14 cellular contexts compared by ENCODE assay signal in the genomic region with DNA sequence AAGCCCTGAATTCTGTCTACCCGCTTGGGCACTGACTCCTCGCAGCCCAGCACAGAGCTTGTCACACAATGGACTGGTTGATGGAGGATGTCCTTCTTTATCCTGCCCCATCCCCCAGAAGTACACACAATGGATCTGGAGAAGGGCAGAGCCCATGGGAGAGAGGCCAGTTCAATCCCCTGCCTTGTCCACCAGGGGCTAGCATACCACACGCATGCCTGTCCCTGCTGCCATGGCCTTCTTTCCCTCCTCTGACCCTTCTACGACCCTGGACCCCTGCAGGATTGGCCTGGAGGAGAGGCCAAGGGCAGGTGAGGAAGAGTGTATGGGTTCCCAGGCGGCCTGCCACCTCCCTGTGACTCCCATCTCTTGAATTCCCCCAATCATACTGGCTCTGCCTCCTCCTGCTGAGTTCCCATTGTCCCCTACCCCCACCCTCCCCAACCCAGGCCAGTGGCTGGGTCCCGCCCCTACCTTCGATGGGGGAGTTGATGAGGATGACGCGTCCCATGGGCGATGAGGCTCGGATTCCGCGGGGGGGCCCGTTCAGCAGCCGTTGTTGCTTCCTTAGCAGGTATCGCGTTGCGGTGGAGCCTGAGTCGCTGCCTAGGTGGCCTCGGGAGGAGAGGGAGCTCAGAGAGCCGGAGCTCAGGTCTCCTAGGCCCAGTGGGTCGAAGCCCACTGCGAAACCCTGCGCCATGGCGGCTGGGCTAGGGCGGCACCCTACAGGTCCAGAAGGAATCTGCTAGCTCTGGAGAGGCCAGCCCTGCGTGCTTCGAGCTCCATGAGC. TPM values are rescaled to one million over a fixed set of nuclear protein-coding genes. Genes with fewer than 3 reads are reported as not detected.
A peak's percentile ranks its signal among the peaks of the same experiment; 100 is the strongest.
DNase-seq lines count a peak whose midpoint lies in the region; ATAC-seq, FAIRE-seq and TF ChIP-seq lines count a peak whose summit lies in the region.
"Had no signal": no experiment of that assay in that cellular context is flagged by ENCODE, and none has a peak within 500 bp of the region (broad histone marks: within the 10 kb centered on the region; RNA-seq: fewer than 3 reads in every experiment).

No MANE protein-coding gene starts in this region.

- TF ChIP-seq EP300 in HepG2 (IDR thresholded peaks at IDR 0.05; ENCODE audit: low read depth in 2 of 2, low read length in 2 of 2) (no peak), HepG2 (CRISPR knock-in tag; IDR thresholded peaks at IDR 0.05; ENCODE audit: borderline replicate concordance) (no peak)

- POLR2A ChIA-PET in HepG2 (lab: Yijun Ruan, JAX): interaction anchor here (0.8 to 4.6 kb wide), 9 partner anchors 11 to 60 kb away, joined by 3 to 51 read pairs (median 4); partner anchors contain the start of genes KAZALD1 and MRPL43

- CTCF ChIA-PET in HepG2 (lab: Yijun Ruan, JAX; ENCODE audit: low intra/inter-chr PET ratio, low total read pairs): no interaction called here

- peaks cover 6% of the 10 kb centered on the region for H3K36me3 Mint-ChIP-seq in glutamatergic neuron (ENCODE audit: unreplicated experiment)
- H3K36me3 Mint-ChIP-seq in immature natural killer cell: no peaks in the 10 kb centered on the region

- 66% methylated on average over 17 of the region's 28 CpGs for WGBS in HepG2 (ENCODE audit: low lambda C conversion rate)
- WGBS in right lobe of liver (ENCODE audit: insufficient coverage, low coverage, low lambda C conversion rate, missing lambda C conversion rate): 49% methylated on average over 5 of the region's 28 CpGs
- WGBS in testis, 2 donors: 56 to 61% methylated on average over 5 to 28 of the region's 28 CpGs

- H3K27ac ChIP-seq in HepG2 (ENCODE audit: extremely low read length, insufficient read depth, low read length) (no peak overlapping the region), right lobe of liver (no peak overlapping the region), VCaP (no peak overlapping the region; the same call in 1 of the 2 replicates), testis (no peak overlapping the region)
- H3K27ac ChIP-seq: body of pancreas had no signal

- H3K27me3 ChIP-seq in HepG2 (ENCODE audit: control insufficient read depth in 1 of 2, insufficient read depth in 2 of 2, low read length in 2 of 2) (no peaks in the 10 kb centered on the region; a peak in 1 of 5 replicates), right lobe of liver (no peaks in the 10 kb centered on the region), testis (no peaks in the 10 kb centered on the region)
- H3K27me3 ChIP-seq: body of pancreas had no signal

- peaks cover 5% of the 10 kb centered on the region for H3K9me3 Mint-ChIP-seq in glutamatergic neuron (ENCODE audit: unreplicated experiment)
- H3K9me3 Mint-ChIP-seq in immature natural killer cell: no peaks in the 10 kb centered on the region

- TF ChIP-seq CTCF in HepG2 (CRISPR knock-in tag; IDR thresholded peaks at IDR 0.05) (peak; percentile 28; the same call in 1 of the 2 replicates), right lobe of liver (IDR thresholded peaks at IDR 0.05) (peak in 1 of 4 donors; percentile 2), VCaP (conservative IDR thresholded peaks at IDR 0.05) (0 out of 2 replicates have a peak, but pooled peaks have one; percentile 7), glutamatergic neuron (IDR thresholded peaks at IDR 0.05; ENCODE audit: partially characterized antibody, unreplicated experiment) (peak; percentile 38), testis (IDR thresholded peaks at IDR 0.05) (no peak)

- H4K20me1 ChIP-seq in HepG2 (ENCODE audit: insufficient read depth, low read length): no peaks in the 10 kb centered on the region

- peak overlapping the region; percentile 81 for H3K27ac Mint-ChIP-seq in glutamatergic neuron (ENCODE audit: unreplicated experiment)
- peak overlapping the region in 1 of 6 donors; percentile 11 for H3K27ac Mint-ChIP-seq in immature natural killer cell
- H3K27ac Mint-ChIP-seq: activated CD4-positive, alpha-beta T cell treated with anti-CD3 and anti-CD28 coated beads for 36 hours had no signal

- in situ Hi-C loops in HepG2 (cut with HindIII; ENCODE audit: extremely low pct_ligation_motif_present, low pct_unique_long_range_greater_than_20kb): loop anchor here (5.0 kb wide), 1 partner anchor 38 kb away; no protein-coding TSS in a partner anchor

- H3K79me2 ChIP-seq in HepG2 (ENCODE audit: insufficient read depth, low read length): no peaks in the 10 kb centered on the region

- H3K4me3 Mint-ChIP-seq in glutamatergic neuron (ENCODE audit: unreplicated experiment) (peak overlapping the region; percentile 69), immature natural killer cell (peak overlapping the region in 1 of 5 donors; percentile 30)
- H3K4me3 Mint-ChIP-seq: activated CD4-positive, alpha-beta T cell treated with anti-CD3 and anti-CD28 coated beads for 36 hours had no signal

- H3K9me3 ChIP-seq in HepG2 (ENCODE audit: low read length): no peaks in the 10 kb centered on the region
- no peaks in the 10 kb centered on the region for H3K9me3 ChIP-seq in right lobe of liver
- no peaks in the 10 kb centered on the region for H3K9me3 ChIP-seq in testis
- H3K9me3 ChIP-seq: body of pancreas had no signal

- H3K27me3 Mint-ChIP-seq in glutamatergic neuron (ENCODE audit: unreplicated experiment) (peaks cover 17% of the 10 kb centered on the region), immature natural killer cell (ENCODE audit: low read depth in 3 of 3) (peaks cover 3 to 14% (median 4%) of the 10 kb centered on the region in 3 donors)
- H3K27me3 Mint-ChIP-seq: activated CD4-positive, alpha-beta T cell treated with anti-CD3 and anti-CD28 coated beads for 36 hours had no signal

- no TSS peak for BruUV-seq in HepG2 (replicated peaks; lab: Mats Ljungman, UMichigan)

- TF ChIP-seq RAD21 in HepG2 (CRISPR knock-in tag; IDR thresholded peaks at IDR 0.05): no peak

- peaks cover 38% of the 10 kb centered on the region for H3K4me1 Mint-ChIP-seq in glutamatergic neuron (ENCODE audit: low read depth, unreplicated experiment)
- H3K4me1 Mint-ChIP-seq in immature natural killer cell: peaks cover 22 to 28% of the 10 kb centered on the region in 2 donors

- no peak overlapping the region for H2AFZ ChIP-seq in HepG2 (ENCODE audit: low read length)

- H3K4me3 ChIP-seq in HepG2 (replicated peaks in 1 of 3; ENCODE audit: insufficient read depth in 1 of 3, low read depth in 2 of 3, low read length in 3 of 3): peak overlapping the region in 1 of 3 experiments; percentile 6; a peak in 1 of 6 replicates
- H3K4me3 ChIP-seq in right lobe of liver: no peak overlapping the region
- H3K4me3 ChIP-seq in testis: no peak overlapping the region
- H3K4me3 ChIP-seq: body of pancreas had no signal

- no peak for TF ChIP-seq POLR2A in HepG2 (IDR thresholded peaks at IDR 0.05; ENCODE audit: insufficient read depth in 1 of 2, low read depth in 2 of 2, low read length in 2 of 2)
- TF ChIP-seq POLR2A in right lobe of liver (IDR thresholded peaks at IDR 0.05): no peak
- TF ChIP-seq POLR2A in testis (IDR thresholded peaks at IDR 0.05): no peak

- no peak overlapping the region for H3K9ac ChIP-seq in HepG2 (ENCODE audit: insufficient read depth, low read depth, low read length)

- intact Hi-C loops in HepG2 (cut with micrococcal nuclease; ENCODE audit: unreplicated experiment): loop anchor here (5.0 kb wide), 1 partner anchor 38 kb away; no protein-coding TSS in a partner anchor
- intact Hi-C loops in right lobe of liver (cut with DNase I): no loop called here
- intact Hi-C loops in testis (cut with DNase I; ENCODE audit: low total_unique reads): no loop called here

- peak overlapping the region; percentile 96 for H3K4me2 ChIP-seq in HepG2 (ENCODE audit: low read depth, low read length)

- FAIRE-seq in HepG2 (lab: Jason Lieb, UNC): no peak

- H3K4me1 ChIP-seq in HepG2 (ENCODE audit: insufficient read depth, low read length): peaks cover 55% of the 10 kb centered on the region
- H3K4me1 ChIP-seq in right lobe of liver: peaks cover 0 to 12% (median 0%) of the 10 kb centered on the region in 4 donors
- H3K4me1 ChIP-seq in testis: peaks cover 11% of the 10 kb centered on the region

- no peak for DNase-seq in HepG2 (ENCODE audit: low spot score)
- no peak for DNase-seq in right lobe of liver
- peak; percentile 41 for DNase-seq in glutamatergic neuron
- DNase-seq in testis: no peak
- DNase-seq in immature natural killer cell: no peak
- no peak for DNase-seq in SIG-M5 treated with dmso at 0.1 percent for 504 hours (lab: John Stamatoyannopoulos, UW; ENCODE audit: unreplicated experiment)
- DNase-seq: activated CD4-positive, alpha-beta T cell treated with anti-CD3 and anti-CD28 coated beads for 36 hours; body of pancreas; NCI-H1105 treated with DMSO at 0.1 percent for 48 hours; NCI-H774; stimulated activated CD8-positive, alpha-beta memory T cell treated with anti-CD3 and anti-CD28 coated beads, Interleukin-4, amount 100 ng/mL, for 48 hours had no signal

- ATAC-seq in HepG2 (peak; percentile 43), right lobe of liver (no peak), HG03342 (IDR thresholded peaks at IDR 0.05; ENCODE audit: unreplicated experiment) (no peak)
- ATAC-seq: activated CD4-positive, alpha-beta T cell treated with anti-CD3 and anti-CD28 coated beads for 36 hours; body of pancreas; left lobe of liver had no signal

- H3K36me3 ChIP-seq in HepG2 (replicated peaks in 1 of 2; ENCODE audit: control insufficient read depth in 1 of 2, insufficient read depth in 2 of 2, low read length in 2 of 2): no peaks in the 10 kb centered on the region
- no peaks in the 10 kb centered on the region for H3K36me3 ChIP-seq in right lobe of liver
- H3K36me3 ChIP-seq in testis (ENCODE audit: low read depth, missing control alignments): no peaks in the 10 kb centered on the region

RNA-seq across cellular contexts. Expression of gene PDZD7, which starts 1.2 kb away (rescaled TPM):
- 0.60 and 0.73 TPM in 2 replicates for total RNA-seq in HepG2 (2016; rRNA removed; fragmentation: Illumina TruSeq; extraction: Trizol)
- total RNA-seq in HepG2 (2016; cell fraction: cytosol; rRNA removed; fragmentation: Illumina TruSeq; extraction: Trizol; ENCODE audit: low read depth): 0.51 and 0.62 TPM in 2 replicates
- 0.42 and 1.1 TPM in 2 replicates for total RNA-seq in HepG2 (2016; cell fraction: insoluble cytoplasmic fraction; rRNA removed; fragmentation: Illumina TruSeq; extraction: Trizol)
- total RNA-seq in HepG2 (2016; cell fraction: membrane; rRNA removed; fragmentation: Illumina TruSeq; extraction: Trizol): 0.40 and 0.65 TPM in 2 replicates
- total RNA-seq in HepG2 (2016; cell fraction: nucleus; rRNA removed; fragmentation: Illumina TruSeq; extraction: Trizol): 1.1 and 1.3 TPM in 2 replicates
- 0.58 and 0.78 TPM in 2 replicates for polyA plus RNA-seq in HepG2 (2011; rRNA removed)
- polyA plus RNA-seq in HepG2 (2011; cell fraction: cytosol; rRNA removed): 0.42 TPM in 2 replicates
- polyA plus RNA-seq in HepG2 (2011; cell fraction: nucleus; rRNA removed): 3.9 and 4.2 TPM in 2 replicates
- polyA plus RNA-seq in HepG2 (2012): 1.4 and 1.9 TPM in 2 replicates
- polyA plus RNA-seq in HepG2 (2016; cell fraction: cytosol; fragmentation: Illumina TruSeq; extraction: Trizol; ENCODE audit: low read depth): 0.14 and 0.16 TPM in 2 replicates
- polyA plus RNA-seq in HepG2 (2016; cell fraction: insoluble cytoplasmic fraction; fragmentation: Illumina TruSeq; extraction: Trizol; ENCODE audit: low read depth): 0.49 and 0.68 TPM in 2 replicates
- 0.29 and 0.30 TPM in 2 replicates for polyA plus RNA-seq in HepG2 (2016; cell fraction: membrane; fragmentation: Illumina TruSeq; extraction: Trizol; ENCODE audit: low read depth)
- polyA plus RNA-seq in HepG2 (2016; cell fraction: nucleus; fragmentation: Illumina TruSeq; extraction: Trizol; ENCODE audit: insufficient read depth, low read depth): 1.2 and 1.4 TPM in 2 replicates
- 1.4 and 3.3 TPM in 2 replicates for polyA minus RNA-seq in HepG2 (2011; rRNA and poly(A)+ RNA removed; ENCODE audit: low replicate concordance)
- 0.49 TPM in 1 of 2 replicates, not detected in the other for polyA minus RNA-seq in HepG2 (2011; cell fraction: cytosol; rRNA and poly(A)+ RNA removed)
- polyA minus RNA-seq in HepG2 (2011; cell fraction: nucleus; rRNA and poly(A)+ RNA removed): 1.2 and 1.3 TPM in 2 replicates
- under 1 TPM in 5 of 6 experiments, not detected in 1; 0.15 to 0.50 (median 0.20) TPM for total RNA-seq in right lobe of liver
- total RNA-seq in glutamatergic neuron (ENCODE audit: unreplicated experiment): 1.5 TPM
- total RNA-seq in testis: 1 to 10 TPM; 2.2 to 3.5 TPM
- polyA plus RNA-seq in testis (ENCODE audit: insufficient read depth, low read depth, low replicate concordance): 1.6 TPM
- polyA plus RNA-seq in immature natural killer cell: 1 to 10 TPM in 1 of 3 donors, under 1 TPM in 1, not detected in 1; 0.28 to 1.1 TPM

RNA-seq across cellular contexts. Expression of gene SFXN3, which starts 1.3 kb away (rescaled TPM):
- total RNA-seq in HepG2 (2016; rRNA removed; fragmentation: Illumina TruSeq; extraction: Trizol) (11.9 and 16.8 TPM in 2 replicates), right lobe of liver (10 to 100 TPM in 2 of 6 experiments, 1 to 10 TPM in 4; 4.0 to 17.0 (median 7.6) TPM), glutamatergic neuron (ENCODE audit: unreplicated experiment) (5.2 TPM), testis (100 to 1,000 TPM in 1 of 2 donors, 10 to 100 TPM in 1; 70.7 to 125 TPM)
- total RNA-seq in HepG2 (2016; cell fraction: cytosol; rRNA removed; fragmentation: Illumina TruSeq; extraction: Trizol; ENCODE audit: low read depth): 2.4 and 4.1 TPM in 2 replicates
- 10.6 and 15.0 TPM in 2 replicates for total RNA-seq in HepG2 (2016; cell fraction: insoluble cytoplasmic fraction; rRNA removed; fragmentation: Illumina TruSeq; extraction: Trizol)
- total RNA-seq in HepG2 (2016; cell fraction: membrane; rRNA removed; fragmentation: Illumina TruSeq; extraction: Trizol): 9.3 and 10.0 TPM in 2 replicates
- total RNA-seq in HepG2 (2016; cell fraction: nucleus; rRNA removed; fragmentation: Illumina TruSeq; extraction: Trizol): 18.9 and 21.6 TPM in 2 replicates
- polyA plus RNA-seq in HepG2 (2011; rRNA removed) (71.5 and 86.1 TPM in 2 replicates), testis (ENCODE audit: insufficient read depth, low read depth, low replicate concordance) (38.5 TPM), immature natural killer cell (10 to 100 TPM; 18.2 to 23.0 (median 22.0) TPM)
- polyA plus RNA-seq in HepG2 (2011; cell fraction: cytosol; rRNA removed): 38.5 and 39.6 TPM in 2 replicates
- polyA plus RNA-seq in HepG2 (2011; cell fraction: nucleus; rRNA removed): 337 and 354 TPM in 2 replicates
- polyA plus RNA-seq in HepG2 (2012): 24.0 and 38.4 TPM in 2 replicates
- polyA plus RNA-seq in HepG2 (2016; cell fraction: cytosol; fragmentation: Illumina TruSeq; extraction: Trizol; ENCODE audit: low read depth): 3.0 and 4.5 TPM in 2 replicates
- polyA plus RNA-seq in HepG2 (2016; cell fraction: insoluble cytoplasmic fraction; fragmentation: Illumina TruSeq; extraction: Trizol; ENCODE audit: low read depth): 14.7 and 15.8 TPM in 2 replicates
- 9.2 and 10.1 TPM in 2 replicates for polyA plus RNA-seq in HepG2 (2016; cell fraction: membrane; fragmentation: Illumina TruSeq; extraction: Trizol; ENCODE audit: low read depth)
- 49.5 and 57.7 TPM in 2 replicates for polyA plus RNA-seq in HepG2 (2016; cell fraction: nucleus; fragmentation: Illumina TruSeq; extraction: Trizol; ENCODE audit: insufficient read depth, low read depth)
- 78.6 and 219 TPM in 2 replicates for polyA minus RNA-seq in HepG2 (2011; rRNA and poly(A)+ RNA removed; ENCODE audit: low replicate concordance)
- polyA minus RNA-seq in HepG2 (2011; cell fraction: cytosol; rRNA and poly(A)+ RNA removed): 20.9 and 30.7 TPM in 2 replicates
- 46.2 and 58.2 TPM in 2 replicates for polyA minus RNA-seq in HepG2 (2011; cell fraction: nucleus; rRNA and poly(A)+ RNA removed)

RNA-seq across cellular contexts. Expression of gene LZTS2, which starts 30.1 kb away (rescaled TPM):
- total RNA-seq in HepG2 (2016; rRNA removed; fragmentation: Illumina TruSeq; extraction: Trizol) (60.7 and 65.6 TPM in 2 replicates), right lobe of liver (10 to 100 TPM in 3 of 6 experiments, 1 to 10 TPM in 3; 5.6 to 17.5 (median 11.0) TPM), glutamatergic neuron (ENCODE audit: unreplicated experiment) (56.7 TPM), testis (100 to 1,000 TPM; 133 to 158 TPM)
- total RNA-seq in HepG2 (2016; cell fraction: cytosol; rRNA removed; fragmentation: Illumina TruSeq; extraction: Trizol; ENCODE audit: low read depth): 18.8 and 19.1 TPM in 2 replicates
- 46.9 and 70.8 TPM in 2 replicates for total RNA-seq in HepG2 (2016; cell fraction: insoluble cytoplasmic fraction; rRNA removed; fragmentation: Illumina TruSeq; extraction: Trizol)
- 50.4 and 56.7 TPM in 2 replicates for total RNA-seq in HepG2 (2016; cell fraction: membrane; rRNA removed; fragmentation: Illumina TruSeq; extraction: Trizol)
- 40.4 and 47.3 TPM in 2 replicates for total RNA-seq in HepG2 (2016; cell fraction: nucleus; rRNA removed; fragmentation: Illumina TruSeq; extraction: Trizol)
- polyA plus RNA-seq in HepG2 (2011; rRNA removed) (43.6 and 59.7 TPM in 2 replicates), testis (ENCODE audit: insufficient read depth, low read depth, low replicate concordance) (65.9 TPM), immature natural killer cell (10 to 100 TPM in 1 of 3 donors, 1 to 10 TPM in 2; 5.8 to 13.1 (median 7.1) TPM)
- polyA plus RNA-seq in HepG2 (2011; cell fraction: cytosol; rRNA removed): 25.3 and 50.1 TPM in 2 replicates
- 161 and 196 TPM in 2 replicates for polyA plus RNA-seq in HepG2 (2011; cell fraction: nucleus; rRNA removed)
- 24.4 and 29.3 TPM in 2 replicates for polyA plus RNA-seq in HepG2 (2012)
- polyA plus RNA-seq in HepG2 (2016; cell fraction: cytosol; fragmentation: Illumina TruSeq; extraction: Trizol; ENCODE audit: low read depth): 14.3 and 15.4 TPM in 2 replicates
- polyA plus RNA-seq in HepG2 (2016; cell fraction: insoluble cytoplasmic fraction; fragmentation: Illumina TruSeq; extraction: Trizol; ENCODE audit: low read depth): 44.9 and 56.6 TPM in 2 replicates
- 34.1 and 38.8 TPM in 2 replicates for polyA plus RNA-seq in HepG2 (2016; cell fraction: membrane; fragmentation: Illumina TruSeq; extraction: Trizol; ENCODE audit: low read depth)
- polyA plus RNA-seq in HepG2 (2016; cell fraction: nucleus; fragmentation: Illumina TruSeq; extraction: Trizol; ENCODE audit: insufficient read depth, low read depth): 112 and 124 TPM in 2 replicates
- polyA minus RNA-seq in HepG2 (2011; rRNA and poly(A)+ RNA removed; ENCODE audit: low replicate concordance): 19.0 and 76.7 TPM in 2 replicates
- polyA minus RNA-seq in HepG2 (2011; cell fraction: cytosol; rRNA and poly(A)+ RNA removed): 27.9 and 32.8 TPM in 2 replicates
- 19.3 and 19.8 TPM in 2 replicates for polyA minus RNA-seq in HepG2 (2011; cell fraction: nucleus; rRNA and poly(A)+ RNA removed)

RNA-seq across cellular contexts. Expression of gene KAZALD1, which starts 32.1 kb away (rescaled TPM):
- total RNA-seq in HepG2 (2016; rRNA removed; fragmentation: Illumina TruSeq; extraction: Trizol) (18.0 and 27.7 TPM in 2 replicates), right lobe of liver (1 to 10 TPM in 1 of 6 experiments, under 1 TPM in 5; 0.22 to 1.1 (median 0.57) TPM), glutamatergic neuron (ENCODE audit: unreplicated experiment) (0.59 TPM), testis (10 to 100 TPM in 1 of 2 donors, 1 to 10 TPM in 1; 6.4 to 11.0 TPM)
- total RNA-seq in HepG2 (2016; cell fraction: cytosol; rRNA removed; fragmentation: Illumina TruSeq; extraction: Trizol; ENCODE audit: low read depth): 8.5 and 8.9 TPM in 2 replicates
- total RNA-seq in HepG2 (2016; cell fraction: insoluble cytoplasmic fraction; rRNA removed; fragmentation: Illumina TruSeq; extraction: Trizol): 14.9 and 26.2 TPM in 2 replicates
- total RNA-seq in HepG2 (2016; cell fraction: membrane; rRNA removed; fragmentation: Illumina TruSeq; extraction: Trizol): 21.1 and 23.2 TPM in 2 replicates
- total RNA-seq in HepG2 (2016; cell fraction: nucleus; rRNA removed; fragmentation: Illumina TruSeq; extraction: Trizol): 32.0 and 35.5 TPM in 2 replicates
- polyA plus RNA-seq in HepG2 (2011; rRNA removed) (16.7 and 16.8 TPM in 2 replicates), testis (ENCODE audit: insufficient read depth, low read depth, low replicate concordance) (6.8 TPM), immature natural killer cell (not detected)
- polyA plus RNA-seq in HepG2 (2011; cell fraction: cytosol; rRNA removed): 12.0 and 21.9 TPM in 2 replicates
- 46.9 and 60.7 TPM in 2 replicates for polyA plus RNA-seq in HepG2 (2011; cell fraction: nucleus; rRNA removed)
- polyA plus RNA-seq in HepG2 (2012): 10.6 and 15.7 TPM in 2 replicates
- 6.1 and 8.0 TPM in 2 replicates for polyA plus RNA-seq in HepG2 (2016; cell fraction: cytosol; fragmentation: Illumina TruSeq; extraction: Trizol; ENCODE audit: low read depth)
- 14.9 and 20.6 TPM in 2 replicates for polyA plus RNA-seq in HepG2 (2016; cell fraction: insoluble cytoplasmic fraction; fragmentation: Illumina TruSeq; extraction: Trizol; ENCODE audit: low read depth)
- 16.2 and 17.5 TPM in 2 replicates for polyA plus RNA-seq in HepG2 (2016; cell fraction: membrane; fragmentation: Illumina TruSeq; extraction: Trizol; ENCODE audit: low read depth)
- 52.2 and 57.1 TPM in 2 replicates for polyA plus RNA-seq in HepG2 (2016; cell fraction: nucleus; fragmentation: Illumina TruSeq; extraction: Trizol; ENCODE audit: insufficient read depth, low read depth)
- polyA minus RNA-seq in HepG2 (2011; rRNA and poly(A)+ RNA removed; ENCODE audit: low replicate concordance): 32.5 and 65.2 TPM in 2 replicates
- 8.6 and 15.6 TPM in 2 replicates for polyA minus RNA-seq in HepG2 (2011; cell fraction: cytosol; rRNA and poly(A)+ RNA removed)
- polyA minus RNA-seq in HepG2 (2011; cell fraction: nucleus; rRNA and poly(A)+ RNA removed): 36.6 and 46.4 TPM in 2 replicates

RNA-seq across cellular contexts. Expression of gene TWNK, which starts 42.4 kb away (rescaled TPM):
- 16.5 and 21.9 TPM in 2 replicates for total RNA-seq in HepG2 (2016; rRNA removed; fragmentation: Illumina TruSeq; extraction: Trizol)
- 3.7 and 4.5 TPM in 2 replicates for total RNA-seq in HepG2 (2016; cell fraction: cytosol; rRNA removed; fragmentation: Illumina TruSeq; extraction: Trizol; ENCODE audit: low read depth)
- 18.6 and 19.4 TPM in 2 replicates for total RNA-seq in HepG2 (2016; cell fraction: insoluble cytoplasmic fraction; rRNA removed; fragmentation: Illumina TruSeq; extraction: Trizol)
- 11.4 and 11.5 TPM in 2 replicates for total RNA-seq in HepG2 (2016; cell fraction: membrane; rRNA removed; fragmentation: Illumina TruSeq; extraction: Trizol)
- total RNA-seq in HepG2 (2016; cell fraction: nucleus; rRNA removed; fragmentation: Illumina TruSeq; extraction: Trizol): 13.4 and 14.8 TPM in 2 replicates
- 10.7 and 14.1 TPM in 2 replicates for polyA plus RNA-seq in HepG2 (2011; rRNA removed)
- 10.2 and 12.5 TPM in 2 replicates for polyA plus RNA-seq in HepG2 (2011; cell fraction: cytosol; rRNA removed)
- polyA plus RNA-seq in HepG2 (2011; cell fraction: nucleus; rRNA removed): 17.6 and 19.3 TPM in 2 replicates
- 16.5 and 20.2 TPM in 2 replicates for polyA plus RNA-seq in HepG2 (2012)
- 2.6 and 3.0 TPM in 2 replicates for polyA plus RNA-seq in HepG2 (2016; cell fraction: cytosol; fragmentation: Illumina TruSeq; extraction: Trizol; ENCODE audit: low read depth)
- polyA plus RNA-seq in HepG2 (2016; cell fraction: insoluble cytoplasmic fraction; fragmentation: Illumina TruSeq; extraction: Trizol; ENCODE audit: low read depth): 22.1 and 23.7 TPM in 2 replicates
- 8.2 and 8.4 TPM in 2 replicates for polyA plus RNA-seq in HepG2 (2016; cell fraction: membrane; fragmentation: Illumina TruSeq; extraction: Trizol; ENCODE audit: low read depth)
- 39.8 and 46.5 TPM in 2 replicates for polyA plus RNA-seq in HepG2 (2016; cell fraction: nucleus; fragmentation: Illumina TruSeq; extraction: Trizol; ENCODE audit: insufficient read depth, low read depth)
- 12.7 and 32.5 TPM in 2 replicates for polyA minus RNA-seq in HepG2 (2011; rRNA and poly(A)+ RNA removed; ENCODE audit: low replicate concordance)
- 4.7 and 5.5 TPM in 2 replicates for polyA minus RNA-seq in HepG2 (2011; cell fraction: cytosol; rRNA and poly(A)+ RNA removed)
- 14.2 and 14.9 TPM in 2 replicates for polyA minus RNA-seq in HepG2 (2011; cell fraction: nucleus; rRNA and poly(A)+ RNA removed)
- 1 to 10 TPM; 2.9 to 8.4 (median 4.6) TPM for total RNA-seq in right lobe of liver
- 10.1 TPM for total RNA-seq in glutamatergic neuron (ENCODE audit: unreplicated experiment)
- total RNA-seq in testis: 10 to 100 TPM; 24.4 to 31.1 TPM
- polyA plus RNA-seq in testis (ENCODE audit: insufficient read depth, low read depth, low replicate concordance): 26.4 TPM
- polyA plus RNA-seq in immature natural killer cell: 1 to 10 TPM in 1 of 3 donors, under 1 TPM in 1, not detected in 1; 0.76 to 5.7 TPM

Comparison
In these comparisons a context has a peak if more than half of its experiments do, and no peak if none do; other contexts are left out.
1. CTCF ChIP-seq: peak in HepG2 (single experiment), VCaP (single experiment) and glutamatergic neuron (single experiment); none in testis (0 of 3).